8 cellular contexts compared by ENCODE assay signal in genomic region chr5:172886974-172887491, GRCh38. TPM values are rescaled to one million over a fixed set of nuclear protein-coding genes. Genes with fewer than 3 reads are reported as not detected.
DNase-seq lines count a peak whose midpoint lies in the region; ATAC-seq and TF ChIP-seq lines count a peak whose summit lies in the region.

No MANE protein-coding gene starts in this region.

- ATAC-seq in HG03135 (IDR thresholded peaks at IDR 0.05; ENCODE audit: unreplicated experiment) (no peak), GM18873 (IDR thresholded peaks at IDR 0.05; ENCODE audit: low FRiP score, unreplicated experiment) (no peak)

- POLR2A ChIA-PET in MCF 10A (lab: Yijun Ruan, JAX), result interaction anchor here (0.5 to 6.0 kb wide), 38 partner anchors 8 to 479 kb away, joined by 3 to 131 read pairs (median 5); partner anchors contain the start of gene DUSP1

- H3K27me3 ChIP-seq in kidney epithelial cell (ENCODE audit: control insufficient read depth, insufficient read depth, low read length), result no peaks in the 10 kb centered on the region

- BruUV-seq in MCF 10A (replicated peaks; lab: Mats Ljungman, UMichigan), result no TSS peak

- no peaks in the 10 kb centered on the region for H3K9me3 Mint-ChIP-seq in MCF 10A (ENCODE audit: unreplicated experiment)

- H3K4me3 Mint-ChIP-seq in MCF 10A (ENCODE audit: unreplicated experiment), result peak overlapping the region; percentile 61

- CTCF ChIA-PET in MCF 10A (lab: Yijun Ruan, JAX), result interaction anchor here (0.5 to 2.4 kb wide), 10 partner anchors 13 to 175 kb away, joined by 3 to 11 read pairs (median 4); no protein-coding TSS in a partner anchor

- H3K4me3 ChIP-seq in kidney epithelial cell (ENCODE audit: low read depth, low read length), result no peak overlapping the region
- H3K4me3 ChIP-seq in skeletal muscle cell (ENCODE audit: low read depth, low read length), result no peak overlapping the region

- peaks cover 87% of the 10 kb centered on the region for H3K36me3 Mint-ChIP-seq in MCF 10A (ENCODE audit: insufficient read depth, unreplicated experiment)

- intact Hi-C loops in MCF 10A (cut with micrococcal nuclease), result loop anchor here (1.0 to 2.0 kb wide), 4 partner anchors 13 to 115 kb away; no protein-coding TSS in a partner anchor

- peaks cover 46% of the 10 kb centered on the region for H3K4me1 Mint-ChIP-seq in MCF 10A (ENCODE audit: insufficient read depth, unreplicated experiment)

- no peak for TF ChIP-seq CTCF in MCF 10A (IDR thresholded peaks at IDR 0.05; ENCODE audit: unreplicated experiment)
- no peak for TF ChIP-seq CTCF in kidney epithelial cell (IDR thresholded peaks at IDR 0.05; ENCODE audit: insufficient read depth, low read length, poor library complexity, severe bottlenecking)

- H3K36me3 ChIP-seq in kidney epithelial cell (ENCODE audit: control insufficient read depth, insufficient read depth, low read length), result peaks cover 1% of the 10 kb centered on the region

- peak overlapping the region; percentile 98 for H3K27ac Mint-ChIP-seq in MCF 10A (ENCODE audit: low read depth, unreplicated experiment)

- DNase-seq in H4 (ENCODE audit: low spot score), result peak; percentile 87
- peak; percentile 100 for DNase-seq in MCF 10A (ENCODE audit: unreplicated experiment)
- DNase-seq in kidney epithelial cell (ENCODE audit: low read depth), result peak; percentile 72
- peak; percentile 98 for DNase-seq in skeletal muscle cell (ENCODE audit: low read depth)
- no peak for DNase-seq in NCI-H146 treated with DMSO at 0.1 percent for 48 hours (lab: John Stamatoyannopoulos, UW; ENCODE audit: unreplicated experiment)
- DNase-seq in SK-N-DZ (ENCODE audit: low spot score), result no peak

- no peaks in the 10 kb centered on the region for H3K27me3 Mint-ChIP-seq in MCF 10A (ENCODE audit: insufficient read depth, unreplicated experiment)

RNA-seq across cellular contexts. Expression of gene ERGIC1, which starts 53.0 kb away (rescaled TPM):
- 72.3 and 86.2 TPM in 2 replicates for total RNA-seq in H4 (2014; rRNA removed; shearing (Covaris generic))
- total RNA-seq in MCF 10A (2022) (257 and 292 TPM in 2 replicates), kidney epithelial cell (183 and 232 TPM in 2 replicates)
- 114 and 117 TPM in 2 replicates for polyA plus RNA-seq in SK-N-DZ (2014; cell fraction: cytosol; rRNA removed)
- polyA plus RNA-seq in SK-N-DZ (2014; cell fraction: nucleus; rRNA removed), result 53.9 and 54.7 TPM in 2 replicates

Comparison
In these comparisons a context has a peak if more than half of its experiments do, and no peak if none do; other contexts are left out.
1. DNase-seq: peak in H4 (single experiment), MCF 10A (single experiment), kidney epithelial cell (single experiment) and skeletal muscle cell (single experiment); none in NCI-H146 treated with DMSO at 0.1 percent for 48 hours (single experiment) and SK-N-DZ (single experiment).